In the genomic region with DNA sequence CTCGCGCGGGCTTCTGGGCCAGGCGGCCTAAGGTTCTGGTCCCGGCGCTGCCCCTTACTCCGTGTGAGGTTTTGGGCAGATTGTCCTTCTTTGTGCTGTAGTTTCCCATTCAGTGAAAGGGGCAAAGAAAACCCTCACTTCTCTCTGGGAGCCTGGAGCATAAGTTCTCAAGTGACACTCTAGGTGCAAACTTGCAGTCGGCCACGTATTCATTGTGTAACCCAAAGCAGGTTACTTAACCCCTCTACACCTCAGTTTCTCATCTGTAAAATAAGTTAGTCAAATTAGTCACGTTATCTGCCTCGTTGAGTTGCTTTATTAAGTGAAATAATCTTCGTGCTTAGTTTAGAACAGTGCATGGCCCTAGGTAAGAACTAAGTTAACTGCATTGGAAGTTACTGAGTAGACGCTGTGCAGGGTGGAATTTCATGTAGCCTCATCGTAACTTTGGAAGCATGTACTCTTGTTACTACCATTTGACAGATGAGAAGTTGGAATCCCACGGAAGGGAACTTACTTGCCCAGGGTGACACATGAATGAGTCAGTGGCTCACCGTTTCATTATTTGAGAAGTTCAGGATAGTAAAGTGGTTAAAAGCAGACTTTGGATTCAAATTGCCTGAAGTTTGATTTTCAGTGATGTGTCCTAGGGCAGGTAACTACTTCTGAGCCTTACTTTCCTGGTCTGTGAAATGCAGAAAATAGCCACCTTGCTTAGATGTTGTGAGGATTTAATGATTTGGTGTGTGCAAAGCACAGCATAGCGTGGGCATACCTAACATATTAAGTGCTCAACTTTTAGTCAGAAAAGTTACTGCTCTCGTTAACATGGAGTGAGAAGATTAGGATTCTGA, we compare ENCODE assay signal across 1 cellular context.
TF ChIP-seq lines count a peak whose summit lies in the region.

No MANE protein-coding gene starts in this region.

TF ChIP-seq in endothelial cell of umbilical vein, 7 proteins besides CTCF, POLR2A, EP300 and RAD21 (continued from another document):
- TF ChIP-seq FOS (IDR thresholded peaks at IDR 0.05; ENCODE audit: borderline replicate concordance, insufficient read depth, low read length) = peak; percentile 58
TF ChIP-seq in endothelial cell of umbilical vein: peak in this region for 1.
